ENCODE assay signal across 11 cellular contexts in the genomic region with DNA sequence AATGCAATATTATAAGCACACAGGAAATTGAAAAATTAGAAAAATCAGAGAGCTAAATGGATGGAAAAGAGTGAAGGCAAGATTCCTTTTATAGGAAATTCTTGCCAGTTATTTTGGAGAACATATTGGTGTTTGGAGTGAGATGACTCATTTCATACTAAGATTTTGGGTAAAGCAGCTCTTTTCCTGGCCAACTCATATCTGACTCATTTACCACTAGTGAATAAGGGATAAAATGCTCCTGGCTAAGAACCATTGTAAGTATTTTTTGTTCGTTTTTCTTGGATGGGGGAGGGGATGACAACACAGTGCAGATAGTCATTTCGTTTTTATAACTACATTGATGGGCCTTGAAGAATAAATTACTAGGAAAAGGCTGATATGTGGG.
A peak's percentile ranks its signal among the peaks of the same experiment; 100 is the strongest.
DNase-seq lines count a peak whose midpoint lies in the region; ATAC-seq and TF ChIP-seq lines count a peak whose summit lies in the region.
"Had no signal": no experiment of that assay in that cellular context is flagged by ENCODE, and none has a peak within 500 bp of the region (broad histone marks: within the 10 kb centered on the region; RNA-seq: fewer than 3 reads in every experiment).

No MANE protein-coding gene starts in this region.

- H3K4me1 ChIP-seq in fibroblast of lung (ENCODE audit: control insufficient read depth, extremely low read depth, insufficient read depth, low read length) (peaks cover 11% of the 10 kb centered on the region), uterus (no peaks in the 10 kb centered on the region)
- H3K4me1 ChIP-seq: right lobe of liver had no signal

- DNase-seq in EH (ENCODE audit: low read depth) (peak; percentile 95), RWPE1 (ENCODE audit: low spot score) (peak; percentile 85), fibroblast of lung (ENCODE audit: low read depth in 2 of 2) (peak; percentile 96 to 97), pons (ENCODE audit: low spot score) (peak; percentile 13), NCI-H1930 (lab: John Stamatoyannopoulos, UW) (no peak), uterus (no peak)
- DNase-seq in stimulated activated CD4-positive, alpha-beta T cell treated with anti-CD3 and anti-CD28 coated beads, Interleukin-2, amount 100 ng/mL, for 24 hours = no peak
- DNase-seq: activated CD4-positive, alpha-beta T cell treated with anti-CD3 and anti-CD28 coated beads for 4 hours; activated naive CD8-positive, alpha-beta T cell treated with anti-CD3 and anti-CD28 coated beads, Interleukin-2, amount 10 ng/mL, durations not matched to agents 7 days and 5 days; right lobe of liver had no signal

- TF ChIP-seq POLR2A in uterus (IDR thresholded peaks at IDR 0.05) = no peak

- CTCF ChIA-PET in RWPE1 (lab: Yijun Ruan, JAX) = interaction anchor here (1.4 kb wide), 1 partner anchor 138 kb away, joined by 5 read pairs; no protein-coding TSS in a partner anchor

- no peak for ATAC-seq in HG02759 (IDR thresholded peaks at IDR 0.05; ENCODE audit: unreplicated experiment)
- ATAC-seq: right lobe of liver had no signal

- peak overlapping the region; percentile 49 for H3K4me2 ChIP-seq in fibroblast of lung (ENCODE audit: extremely low read depth, insufficient read depth, low read length)

- no peak for TF ChIP-seq CTCF in RWPE1 (conservative IDR thresholded peaks at IDR 0.05; ENCODE audit: low read depth)
- TF ChIP-seq CTCF in fibroblast of lung (conservative IDR thresholded peaks at IDR 0.05 in 1 of 2, IDR thresholded peaks at IDR 0.05 in 1 of 2; ENCODE audit: low read depth in 1 of 2, low read length in 2 of 2) = no peak
- TF ChIP-seq CTCF in uterus (IDR thresholded peaks at IDR 0.05) = no peak

- H3K9me3 ChIP-seq in fibroblast of lung (ENCODE audit: control insufficient read depth, insufficient read depth, low read depth, low read length) (no peaks in the 10 kb centered on the region), uterus (no peaks in the 10 kb centered on the region)
- H3K9me3 ChIP-seq: right lobe of liver had no signal

- no peaks in the 10 kb centered on the region for H4K20me1 ChIP-seq in fibroblast of lung (ENCODE audit: control insufficient read depth, extremely low read depth, insufficient read depth, low read length)

- H3K9ac ChIP-seq in fibroblast of lung (ENCODE audit: insufficient read depth, low read length) = no peak overlapping the region

- intact Hi-C loops in uterus (cut with DNase I; ENCODE audit: low total_unique reads) = no loop called here

- no peak overlapping the region for H2AFZ ChIP-seq in fibroblast of lung (ENCODE audit: low read length)

- H3K27me3 ChIP-seq in fibroblast of lung (ENCODE audit: control insufficient read depth, insufficient read depth, low read length) = no peaks in the 10 kb centered on the region
- no peaks in the 10 kb centered on the region for H3K27me3 ChIP-seq in uterus
- H3K27me3 ChIP-seq: right lobe of liver had no signal

- H3K4me3 ChIP-seq in fibroblast of lung (replicated peaks in 1 of 4; ENCODE audit: control extremely low read depth in 1 of 4, insufficient read depth in 1 of 4, low read depth in 3 of 4, low read length in 4 of 4) (peak overlapping the region in 1 of 4 experiments; percentile 5), uterus (no peak overlapping the region)
- H3K4me3 ChIP-seq: right lobe of liver had no signal

- POLR2A ChIA-PET in RWPE1 (lab: Yijun Ruan, JAX; ENCODE audit: low non-redundant PET) = no interaction called here

- H3K36me3 ChIP-seq in fibroblast of lung (ENCODE audit: control insufficient read depth, insufficient read depth, low read length) (no peaks in the 10 kb centered on the region), uterus (no peaks in the 10 kb centered on the region)
- H3K36me3 ChIP-seq: right lobe of liver had no signal

- H3K79me2 ChIP-seq in fibroblast of lung (ENCODE audit: control insufficient read depth, insufficient read depth, low read length) = no peaks in the 10 kb centered on the region

- H3K27ac ChIP-seq in RWPE1 = no peak overlapping the region
- no peak overlapping the region for H3K27ac ChIP-seq in fibroblast of lung (ENCODE audit: insufficient read depth, low read length)
- no peak overlapping the region for H3K27ac ChIP-seq in uterus
- H3K27ac ChIP-seq: right lobe of liver had no signal

Comparison
In these comparisons a context has a peak if more than half of its experiments do, and no peak if none do; other contexts are left out.
1. DNase-seq: peak in EH (single experiment), RWPE1 (single experiment), fibroblast of lung (2 of 2) and pons (single experiment); none in NCI-H1930 (0 of 2), stimulated activated CD4-positive, alpha-beta T cell treated with anti-CD3 and anti-CD28 coated beads, Interleukin-2, amount 100 ng/mL, for 24 hours (0 of 2) and uterus (0 of 2).